ENCODE assay signal across 8 cellular contexts in the genomic region with DNA sequence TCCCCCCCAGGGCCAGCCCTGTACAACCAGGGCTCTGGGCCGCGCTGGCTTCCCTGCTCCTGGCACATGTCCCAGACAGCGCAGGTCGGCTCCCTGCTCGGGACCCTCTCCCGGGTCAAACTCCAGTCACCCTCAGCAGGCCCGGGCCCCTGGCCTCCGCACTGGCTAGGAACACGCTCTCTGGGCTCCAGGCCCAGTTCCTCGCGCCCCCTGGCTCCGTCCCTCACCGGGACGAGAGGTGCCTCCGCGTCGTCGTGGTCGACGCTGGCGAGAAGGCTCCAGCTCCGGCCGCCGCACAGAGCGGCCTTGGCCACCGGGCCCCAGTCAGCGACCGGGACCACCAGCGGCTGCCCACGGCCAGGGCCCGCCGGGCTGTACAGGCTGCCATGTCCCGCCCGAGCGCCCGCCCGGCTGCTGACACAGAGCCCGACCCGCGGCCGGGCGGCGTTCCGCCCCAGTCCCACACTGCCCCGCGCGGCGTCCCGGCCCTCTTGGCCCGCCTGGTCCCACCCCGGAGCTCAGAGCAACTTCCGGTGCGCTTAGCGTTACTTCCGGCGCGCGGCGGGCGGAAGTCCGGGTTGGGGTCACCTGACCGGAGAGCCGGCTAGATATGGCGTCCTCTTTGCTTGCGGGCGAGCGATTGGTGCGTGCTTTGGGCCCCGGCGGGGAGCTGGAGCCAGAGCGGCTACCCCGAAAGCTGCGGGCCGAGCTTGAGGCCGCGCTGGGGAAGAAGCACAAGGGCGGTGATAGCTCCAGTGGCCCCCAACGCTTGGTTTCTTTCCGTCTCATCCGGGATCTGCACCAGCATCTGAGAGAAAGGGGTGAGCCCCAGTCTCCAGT. TPM values are rescaled to one million over a fixed set of nuclear protein-coding genes. Genes with fewer than 3 reads are reported as not detected.
DNase-seq lines count a peak whose midpoint lies in the region; ATAC-seq, FAIRE-seq and TF ChIP-seq lines count a peak whose summit lies in the region.

A gene with protein sequence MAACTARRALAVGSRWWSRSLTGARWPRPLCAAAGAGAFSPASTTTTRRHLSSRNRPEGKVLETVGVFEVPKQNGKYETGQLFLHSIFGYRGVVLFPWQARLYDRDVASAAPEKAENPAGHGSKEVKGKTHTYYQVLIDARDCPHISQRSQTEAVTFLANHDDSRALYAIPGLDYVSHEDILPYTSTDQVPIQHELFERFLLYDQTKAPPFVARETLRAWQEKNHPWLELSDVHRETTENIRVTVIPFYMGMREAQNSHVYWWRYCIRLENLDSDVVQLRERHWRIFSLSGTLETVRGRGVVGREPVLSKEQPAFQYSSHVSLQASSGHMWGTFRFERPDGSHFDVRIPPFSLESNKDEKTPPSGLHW (minus strand): TSS at position 467 of the 840 bp plus-strand sequence. CDS start 79 bp downstream, at position 388.

- H3K9me3 ChIP-seq in kidney (ENCODE audit: control insufficient read depth in 1 of 2, low read length in 2 of 2), result no peaks in the 10 kb centered on the region

- ATAC-seq in GM19035 (IDR thresholded peaks at IDR 0.05; ENCODE audit: unreplicated experiment) (peak; percentile 98), HG03342 (IDR thresholded peaks at IDR 0.05; ENCODE audit: unreplicated experiment) (peak; percentile 95)

- peaks cover 29 to 48% of the 10 kb centered on the region in 2 donors for H3K36me3 ChIP-seq in kidney (ENCODE audit: control insufficient read depth in 1 of 2, insufficient read depth in 2 of 2, low read length in 2 of 2)

- H3K27ac ChIP-seq in kidney (ENCODE audit: low read depth in 2 of 2, low read length in 2 of 2), result peak within 1 kb of the TSS; percentile 68 to 74

- no peak for TF ChIP-seq CTCF in AG10803 (conservative IDR thresholded peaks at IDR 0.05; ENCODE audit: low read length)
- TF ChIP-seq CTCF in kidney (IDR thresholded peaks at IDR 0.05; ENCODE audit: borderline replicate concordance, extremely low read depth, insufficient read depth), result peak; percentile 2

- H3K4me3 ChIP-seq in AG10803 (ENCODE audit: low read length) (peak within 1 kb of the TSS; percentile 95), kidney (ENCODE audit: low read length in 2 of 2) (peak within 1 kb of the TSS; percentile 94 to 99)

- intact Hi-C loops in kidney (cut with DNase I), result no loop called here

- peak within 1 kb of the TSS; percentile 74 to 92 for H3K9ac ChIP-seq in kidney (ENCODE audit: low read length in 2 of 2)

- H3K4me1 ChIP-seq in kidney (ENCODE audit: control insufficient read depth in 1 of 2, insufficient read depth in 1 of 2, low read depth in 1 of 2, low read length in 2 of 2), result peaks cover 13 to 15% of the 10 kb centered on the region in 2 donors

- DNase-seq in AG10803 (ENCODE audit: low read depth), result peak; percentile 95
- DNase-seq in NCI-H460 (ENCODE audit: extremely low read depth, low read depth), result peak; percentile 94
- peak; percentile 96 for DNase-seq in activated CD4-positive, CD25-positive, alpha-beta regulatory T cell treated with anti-CD3 and anti-CD28 coated beads, Interleukin-2, amount 50 U/mL, for 72 hours
- peak; percentile 92 for DNase-seq in cerebellar cortex (ENCODE audit: low spot score)
- DNase-seq in kidney, result peak; percentile 99
- peak; percentile 89 to 92 for DNase-seq in stimulated activated CD4-positive, alpha-beta T cell treated with anti-CD3 and anti-CD28 coated beads, Interleukin-15, amount 100 ng/mL, for 1 hour (ENCODE audit: low read depth in 1 of 2, low spot score in 1 of 2)

- no peak for FAIRE-seq in kidney (lab: Jason Lieb, UNC)

RNA-seq across cellular contexts. Expression of the gene that starts here (rescaled TPM):
- 149 and 160 TPM in 2 replicates for total RNA-seq in NCI-H460 (2014; rRNA removed; shearing (Covaris generic))
- 103 and 126 TPM in 2 replicates for polyA plus RNA-seq in NCI-H460 (2014; cell fraction: nucleus; rRNA removed)
- total RNA-seq in kidney, result 84.9 TPM
- polyA plus RNA-seq in kidney (ENCODE audit: insufficient read depth, low read depth, low replicate concordance), result 174 TPM

Comparison
In these comparisons a context has a peak if more than half of its experiments do, and no peak if none do; other contexts are left out.
1. Peak in every context shown above with its lines: DNase-seq, ATAC-seq, H3K4me3 ChIP-seq and H3K27ac ChIP-seq.